Comparison of ENCODE assay signal across 7 cellular contexts in the genomic region with DNA sequence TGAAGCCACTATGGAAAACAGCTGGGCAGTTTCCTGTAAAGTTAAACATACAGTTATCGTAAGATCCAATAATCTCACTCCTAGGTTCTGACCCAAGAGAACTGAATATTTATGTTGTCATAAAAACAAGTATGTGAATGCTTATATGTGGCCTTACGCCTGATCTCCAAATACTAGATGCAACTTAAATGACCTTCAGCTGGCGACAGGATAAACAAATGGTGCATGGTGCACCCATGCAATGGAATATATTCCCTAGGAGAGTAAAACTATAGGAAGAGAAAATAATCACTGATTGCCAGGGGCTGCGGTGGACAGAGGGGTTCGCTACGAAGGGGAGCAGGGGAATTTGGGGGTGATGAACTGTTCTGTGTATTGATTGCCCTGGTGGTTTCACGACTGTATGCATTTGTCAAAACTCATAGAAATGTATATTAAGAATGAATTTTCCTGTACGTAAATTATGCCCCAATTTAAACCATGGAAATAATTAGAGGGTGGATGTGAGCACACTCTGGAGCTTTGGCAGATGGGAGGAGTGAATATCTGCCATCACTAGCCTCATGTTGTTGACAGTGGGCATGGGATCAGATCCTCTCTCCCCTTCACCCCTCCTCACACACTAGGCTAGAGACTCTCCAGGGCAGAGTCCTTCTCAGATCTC.
"Had no signal": no experiment of that assay in that cellular context is flagged by ENCODE, and none has a peak within 500 bp of the region (broad histone marks: within the 10 kb centered on the region; RNA-seq: fewer than 3 reads in every experiment).

No MANE protein-coding gene starts in this region.

- H3K27ac Mint-ChIP-seq: GM23338, H9, IgD-negative memory B cell had no signal

- H3K9me3 Mint-ChIP-seq: H9 had no signal

- H3K27me3 Mint-ChIP-seq: IgD-negative memory B cell had no signal

- H3K27ac ChIP-seq: HL-60 had no signal

- ATAC-seq: GM23338, HepG2 had no signal

- H3K4me3 Mint-ChIP-seq: GM23338, H9, IgD-negative memory B cell had no signal

- H3K4me3 ChIP-seq: GM23338 had no signal

- H3K36me3 Mint-ChIP-seq: IgD-negative memory B cell had no signal

- DNase-seq: H9, HCEC 1CT, KBM-7 had no signal
